Comparison of ENCODE assay signal across 12 cellular contexts in genomic region chr4:183588169-183588675, GRCh38.
DNase-seq lines count a peak whose midpoint lies in the region; ATAC-seq lines count a peak whose summit lies in the region.
"Had no signal": no experiment of that assay in that cellular context is flagged by ENCODE, and none has a peak within 500 bp of the region (broad histone marks: within the 10 kb centered on the region; RNA-seq: fewer than 3 reads in every experiment).

No MANE protein-coding gene starts in this region.

- 7 to 11% methylated on average over 11 of the region's 11 CpGs for WGBS in aorta, 2 donors

- H3K27ac ChIP-seq in muscle layer of duodenum (ENCODE audit: low read length) = no peak overlapping the region
- H3K27ac ChIP-seq in aorta (ENCODE audit: low read depth in 1 of 2, low read length in 2 of 2) = no peak overlapping the region

- H3K36me3 ChIP-seq in muscle layer of duodenum (ENCODE audit: control insufficient read depth in 1 of 2, insufficient read depth in 2 of 2, low read length in 2 of 2) (no peaks in the 10 kb centered on the region), aorta (ENCODE audit: control insufficient read depth in 1 of 2, insufficient read depth in 2 of 2, low read length in 1 of 2) (no peaks in the 10 kb centered on the region)

- H3K27me3 ChIP-seq in muscle layer of duodenum (ENCODE audit: low read depth, low read length) (no peaks in the 10 kb centered on the region), aorta (ENCODE audit: control insufficient read depth in 1 of 2, insufficient read depth in 2 of 2, low read length in 1 of 2) (no peaks in the 10 kb centered on the region)

- peaks cover 3 to 8% of the 10 kb centered on the region in 2 donors for H3K4me1 ChIP-seq in muscle layer of duodenum (ENCODE audit: control insufficient read depth in 1 of 2, insufficient read depth in 2 of 2, low read length in 2 of 2)
- H3K4me1 ChIP-seq in aorta (ENCODE audit: control insufficient read depth in 1 of 2, insufficient read depth in 2 of 2, low read length in 2 of 2) = no peaks in the 10 kb centered on the region

- DNase-seq in Right ventricle myocardium inferior (ENCODE audit: missing footprints) (no peak), cardiac septum (ENCODE audit: low spot score) (no peak), fibroblast of gingiva (ENCODE audit: low read depth) (peak; percentile 91), aorta (no peak), GM19238 (ENCODE audit: insufficient read length, low spot score) (no peak), CD1c-positive myeloid dendritic cell (ENCODE audit: extremely low spot score) (no peak)
- DNase-seq: amniotic stem cell, GOT3, retina had no signal

- H3K9me3 ChIP-seq in muscle layer of duodenum (ENCODE audit: control insufficient read depth in 1 of 2, low read length in 2 of 2) (no peaks in the 10 kb centered on the region), aorta (ENCODE audit: control insufficient read depth, low read length) (no peaks in the 10 kb centered on the region)

- peak; percentile 67 for ATAC-seq in Right ventricle myocardium inferior
- ATAC-seq in aorta (ENCODE audit: low FRiP score) = peak; percentile 89
- ATAC-seq in GM21526 (IDR thresholded peaks at IDR 0.05; ENCODE audit: low FRiP score, unreplicated experiment) = no peak
- ATAC-seq: GM12878 had no signal

- H3K4me3 ChIP-seq in muscle layer of duodenum (ENCODE audit: low read depth in 1 of 2, low read length in 2 of 2) (peak overlapping the region; percentile 32 to 55), aorta (ENCODE audit: low read length in 2 of 2) (peak overlapping the region; percentile 17 to 73)
- H3K4me3 ChIP-seq: GM12878 had no signal

- intact Hi-C loops in Right ventricle myocardium inferior (cut with DNase I) = no loop called here
- intact Hi-C loops in cardiac septum (cut with DNase I) = no loop called here
- intact Hi-C loops in aorta (cut with DNase I) = no loop called here
